ENCODE assay signal across 9 cellular contexts in the genomic region with DNA sequence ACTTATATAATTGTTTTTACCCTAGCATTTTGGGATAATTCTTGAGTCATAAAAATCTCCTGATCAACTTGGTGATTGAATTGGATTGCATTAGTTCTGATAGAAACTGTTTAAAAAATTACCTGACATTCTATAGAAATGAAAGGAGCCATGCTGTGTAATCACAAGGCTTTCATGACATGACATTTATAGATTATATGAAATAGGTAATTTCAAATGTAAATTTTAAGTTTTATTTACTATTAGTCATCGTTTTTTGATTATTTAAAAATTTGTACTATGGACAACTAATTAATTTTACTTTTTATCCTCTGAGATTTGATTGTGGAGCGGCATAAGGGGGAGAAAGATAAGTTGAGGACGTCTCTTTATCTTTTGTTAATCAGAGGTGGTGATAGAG. TPM values are rescaled to one million over a fixed set of nuclear protein-coding genes. Genes with fewer than 3 reads are reported as not detected.
DNase-seq lines count a peak whose midpoint lies in the region; ATAC-seq and TF ChIP-seq lines count a peak whose summit lies in the region.
"Had no signal": no experiment of that assay in that cellular context is flagged by ENCODE, and none has a peak within 500 bp of the region (broad histone marks: within the 10 kb centered on the region; RNA-seq: fewer than 3 reads in every experiment).

No MANE protein-coding gene starts in this region.

- ATAC-seq in naive thymus-derived CD8-positive, alpha-beta T cell, result no peak

- H3K27me3 Mint-ChIP-seq in chondrocyte (ENCODE audit: low read depth), result no peaks in the 10 kb centered on the region
- no peaks in the 10 kb centered on the region for H3K27me3 Mint-ChIP-seq in naive thymus-derived CD8-positive, alpha-beta T cell

- intact Hi-C loops in left ventricle myocardium inferior (cut with micrococcal nuclease) (no loop called here), cardiac septum (cut with DNase I) (no loop called here)

- H3K27me3 ChIP-seq in left ventricle myocardium inferior (ENCODE audit: low read depth), result no peaks in the 10 kb centered on the region

- H3K9me3 ChIP-seq in left ventricle myocardium inferior (replicated peaks), result no peaks in the 10 kb centered on the region
- H3K9me3 ChIP-seq: Caco-2 had no signal

- no peak overlapping the region for H3K4me3 Mint-ChIP-seq in chondrocyte (ENCODE audit: unreplicated experiment)
- peak overlapping the region; percentile 2 to 96 (median 66) for H3K4me3 Mint-ChIP-seq in naive thymus-derived CD8-positive, alpha-beta T cell

- peaks cover 40% of the 10 kb centered on the region for H3K4me1 Mint-ChIP-seq in chondrocyte (ENCODE audit: low read depth)
- H3K4me1 Mint-ChIP-seq in naive thymus-derived CD8-positive, alpha-beta T cell, result peaks cover 28 to 70% (median 54%) of the 10 kb centered on the region in 4 donors

- no peaks in the 10 kb centered on the region for H3K9me3 Mint-ChIP-seq in chondrocyte (ENCODE audit: low read depth)
- peaks cover 0 to 6% (median 0%) of the 10 kb centered on the region in 9 donors for H3K9me3 Mint-ChIP-seq in naive thymus-derived CD8-positive, alpha-beta T cell

- peaks cover 41% of the 10 kb centered on the region for H3K36me3 Mint-ChIP-seq in chondrocyte (ENCODE audit: low read depth)
- peaks cover 34 to 85% (median 58%) of the 10 kb centered on the region in 3 donors for H3K36me3 Mint-ChIP-seq in naive thymus-derived CD8-positive, alpha-beta T cell

- H3K4me1 ChIP-seq in left ventricle myocardium inferior (peaks cover 95% of the 10 kb centered on the region), urinary bladder (ENCODE audit: insufficient read depth) (no peaks in the 10 kb centered on the region)

- 39% methylated on average over 3 of the region's 3 CpGs for WGBS in urinary bladder

- peak overlapping the region; percentile 88 for H3K4me3 ChIP-seq in left ventricle myocardium inferior
- H3K4me3 ChIP-seq in urinary bladder (ENCODE audit: low read depth, low read length), result no peak overlapping the region

- no peak for DNase-seq in left ventricle myocardium inferior
- DNase-seq in cardiac septum (ENCODE audit: low spot score), result no peak
- no peak for DNase-seq in chondrocyte (ENCODE audit: low spot score)
- peak in 1 of 10 donors; percentile 5 for DNase-seq in naive thymus-derived CD8-positive, alpha-beta T cell
- DNase-seq in A172 (ENCODE audit: low spot score), result no peak
- DNase-seq in cerebellar nuclear complex (lab: John Stamatoyannopoulos, UW), result no peak
- DNase-seq in islet precursor cell, result no peak
- DNase-seq: Caco-2 had no signal

- H3K36me3 ChIP-seq in left ventricle myocardium inferior (peaks cover 62% of the 10 kb centered on the region), urinary bladder (ENCODE audit: insufficient read depth) (peaks cover 5% of the 10 kb centered on the region)

- POLR2A ChIA-PET in naive thymus-derived CD8-positive, alpha-beta T cell (lab: Charles Lee), result interaction anchor here (1.2 to 20.3 kb wide), 8 partner anchors 8 to 80 kb away, joined by 3 to 681 read pairs (median 14); partner anchors contain the start of gene CHD2

- H3K27ac Mint-ChIP-seq in chondrocyte (ENCODE audit: unreplicated experiment), result peak overlapping the region; percentile 88
- H3K27ac Mint-ChIP-seq in naive thymus-derived CD8-positive, alpha-beta T cell, result peak overlapping the region in 9 of 10 donors; percentile 40 to 99 (median 82)

- TF ChIP-seq CTCF in left ventricle myocardium inferior (IDR thresholded peaks at IDR 0.05; ENCODE audit: borderline replicate concordance), result no peak
- TF ChIP-seq CTCF in chondrocyte (IDR thresholded peaks at IDR 0.05), result no peak

- H3K27ac ChIP-seq in left ventricle myocardium inferior (replicated peaks) (peak overlapping the region; percentile 99), urinary bladder (ENCODE audit: low read depth) (peak overlapping the region; percentile 59)

RNA-seq across cellular contexts. Expression of gene CHD2, which starts 12.3 kb away (rescaled TPM):
- total RNA-seq in left ventricle myocardium inferior, result 41.3 TPM
- total RNA-seq in cardiac septum, result 59.5 TPM
- total RNA-seq in chondrocyte, result 59.7 to 83.0 TPM (median 61.2 TPM) in 3 replicates
- total RNA-seq in naive thymus-derived CD8-positive, alpha-beta T cell, result 100 to 1,000 TPM; 415 to 427 TPM
- polyA plus RNA-seq in naive thymus-derived CD8-positive, alpha-beta T cell, result 100 to 1,000 TPM in 1 of 3 donors, 10 to 100 TPM in 2; 53.1 to 101 (median 68.1) TPM
- 210 TPM for total RNA-seq in urinary bladder
- 29.9 TPM for polyA plus RNA-seq in urinary bladder
- 21.2 and 22.8 TPM in 2 replicates for total RNA-seq in A172 (2014; rRNA removed; shearing (Covaris generic))
